Comparison of ENCODE assay signal across 23 cellular contexts in the genomic region with DNA sequence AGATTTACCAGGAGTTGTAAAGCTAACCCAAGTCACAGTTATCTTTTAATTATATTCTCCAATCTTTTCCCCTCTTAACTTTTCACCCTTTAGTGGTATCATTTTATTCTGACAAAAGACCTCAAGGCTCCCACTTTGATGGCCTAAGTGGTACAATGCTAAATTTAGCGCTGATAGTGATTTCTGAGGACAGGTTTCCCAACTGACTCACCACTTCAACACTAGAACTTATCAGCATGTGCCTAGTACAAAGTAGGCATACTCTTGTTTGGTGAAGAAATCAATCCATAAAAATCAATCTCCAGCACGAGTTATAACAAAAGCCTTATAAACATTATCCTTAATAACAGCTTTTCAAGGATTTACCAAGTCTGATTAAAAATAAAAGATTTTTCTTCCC. TPM values are rescaled to one million over a fixed set of nuclear protein-coding genes. Genes with fewer than 3 reads are reported as not detected.
DNase-seq lines count a peak whose midpoint lies in the region; ATAC-seq, FAIRE-seq and TF ChIP-seq lines count a peak whose summit lies in the region.
"Had no signal": no experiment of that assay in that cellular context is flagged by ENCODE, and none has a peak within 500 bp of the region (broad histone marks: within the 10 kb centered on the region; RNA-seq: fewer than 3 reads in every experiment).

No MANE protein-coding gene starts in this region.

- intact Hi-C loops in right lobe of liver (cut with DNase I) (no loop called here), HepG2 (cut with micrococcal nuclease; ENCODE audit: unreplicated experiment) (no loop called here), K562 (cut with micrococcal nuclease) (no loop called here), left lung (cut with DNase I) (no loop called here), upper lobe of right lung (cut with DNase I) (no loop called here)

- POLR2A ChIA-PET in HepG2 (lab: Yijun Ruan, JAX) = no interaction called here
- POLR2A ChIA-PET in K562 (lab: Yijun Ruan, JAX) = no interaction called here

- H3K79me2 ChIP-seq in HepG2 (ENCODE audit: insufficient read depth, low read length) (peaks cover 96% of the 10 kb centered on the region), K562 (ENCODE audit: control insufficient read depth, insufficient read depth, low read length) (peaks cover 94% of the 10 kb centered on the region)

- H3K9me1 ChIP-seq in K562 (ENCODE audit: control insufficient read depth, insufficient read depth, low read length) = no peaks in the 10 kb centered on the region

- CTCF ChIA-PET in HepG2 (lab: Yijun Ruan, JAX; ENCODE audit: low intra/inter-chr PET ratio, low total read pairs) = no interaction called here
- CTCF ChIA-PET in K562 (lab: Yijun Ruan, JAX; ENCODE audit: low intra/inter-chr PET ratio) = no interaction called here

- no peak overlapping the region for H3K27ac ChIP-seq in right lobe of liver
- no peak overlapping the region for H3K27ac ChIP-seq in HepG2 (ENCODE audit: extremely low read length, insufficient read depth, low read length)
- H3K27ac ChIP-seq in K562 (ENCODE audit: extremely low read depth, low read depth, low read length) = no peak overlapping the region
- no peak overlapping the region for H3K27ac ChIP-seq in left lung
- H3K27ac ChIP-seq in upper lobe of right lung = no peak overlapping the region
- H3K27ac ChIP-seq: C4-2B, GM23248, HL-60, SK-N-MC had no signal

- peaks cover 0 to 21% (median 2%) of the 10 kb centered on the region in 4 donors for H3K4me1 ChIP-seq in right lobe of liver
- H3K4me1 ChIP-seq in HepG2 (ENCODE audit: insufficient read depth, low read length) = peaks cover 27% of the 10 kb centered on the region
- peaks cover 2 to 13% of the 10 kb centered on the region in 2 experiments; a peak in 3 of 5 replicates for H3K4me1 ChIP-seq in K562 (replicated peaks in 1 of 2; ENCODE audit: control insufficient read depth in 2 of 2, insufficient read depth in 2 of 2, low read length in 2 of 2)
- H3K4me1 ChIP-seq in left lung = peaks cover 0 to 65% of the 10 kb centered on the region in 2 donors
- peaks cover 42% of the 10 kb centered on the region for H3K4me1 ChIP-seq in upper lobe of right lung
- no peaks in the 10 kb centered on the region for H3K4me1 ChIP-seq in BE2C

- TF ChIP-seq POLR2A in right lobe of liver (IDR thresholded peaks at IDR 0.05) (no peak), HepG2 (IDR thresholded peaks at IDR 0.05; ENCODE audit: insufficient read depth in 1 of 2, low read depth in 2 of 2, low read length in 2 of 2) (no peak), K562 (conservative IDR thresholded peaks at IDR 0.05) (no peak)

- in situ Hi-C loops in HepG2 (cut with HindIII; ENCODE audit: extremely low pct_ligation_motif_present, low pct_unique_long_range_greater_than_20kb) (no loop called here), K562 (cut with MboI) (no loop called here)

- no peaks in the 10 kb centered on the region for H3K36me3 ChIP-seq in right lobe of liver
- peaks cover 0 to 4% of the 10 kb centered on the region in 2 experiments; a peak in 1 of 5 replicates for H3K36me3 ChIP-seq in HepG2 (replicated peaks in 1 of 2; ENCODE audit: control insufficient read depth in 1 of 2, insufficient read depth in 2 of 2, low read length in 2 of 2)
- H3K36me3 ChIP-seq in K562 (ENCODE audit: control insufficient read depth, insufficient read depth, low read length) = peaks cover 7% of the 10 kb centered on the region; the same call in 1 of the 3 replicates
- H3K36me3 ChIP-seq in left lung = no peaks in the 10 kb centered on the region
- no peaks in the 10 kb centered on the region for H3K36me3 ChIP-seq in upper lobe of right lung
- H3K36me3 ChIP-seq in BE2C = no peaks in the 10 kb centered on the region

- H3K4me3 ChIP-seq in right lobe of liver = no peak overlapping the region
- H3K4me3 ChIP-seq in HepG2 (replicated peaks in 1 of 3; ENCODE audit: insufficient read depth in 1 of 3, low read depth in 2 of 3, low read length in 3 of 3) = no peak overlapping the region
- no peak overlapping the region for H3K4me3 ChIP-seq in K562
- H3K4me3 ChIP-seq in left lung = no peak overlapping the region
- H3K4me3 ChIP-seq in upper lobe of right lung = no peak overlapping the region
- H3K4me3 ChIP-seq in BE2C (ENCODE audit: low read depth, low read length) = no peak overlapping the region
- H3K4me3 ChIP-seq: GM12878, GM23248, SK-N-MC had no signal

- DNase-seq in right lobe of liver = no peak
- no peak for DNase-seq in HepG2 (ENCODE audit: low spot score)
- DNase-seq in K562 (ENCODE audit: extremely low read depth in 1 of 4, low spot score in 3 of 4) = no peak
- DNase-seq in left lung = no peak
- no peak for DNase-seq in upper lobe of right lung
- no peak for DNase-seq in BE2C
- DNase-seq in stimulated activated naive CD8-positive, alpha-beta T cell treated with anti-CD3 and anti-CD28 coated beads, Interleukin-15, Interleukin-2, amounts not matched to agents 100 U/mL and 50 U/mL, for 24 hours = no peak
- DNase-seq: AML-193, GM23248, HCEC 1CT, KG1, NCI-H1694, NCI-H2081, NCI-H2171 treated with DMSO at 0.1 percent for 48 hours, NCI-H524 treated with DMSO at 0.1 percent for 48 hours, PC-3, SHP77 treated with DMSO at 0.1 percent for 48 hours had no signal

- no peak for TF ChIP-seq RAD21 in HepG2 (CRISPR knock-in tag; IDR thresholded peaks at IDR 0.05)
- no peak for TF ChIP-seq RAD21 in K562 (CRISPR knock-in tag; conservative IDR thresholded peaks at IDR 0.05 in 1 of 2, IDR thresholded peaks at IDR 0.05 in 1 of 2)

- no peak overlapping the region for H2AFZ ChIP-seq in HepG2 (ENCODE audit: low read length)
- no peak overlapping the region for H2AFZ ChIP-seq in K562 (ENCODE audit: low read depth, low read length)
- H2AFZ ChIP-seq: GM23248 had no signal

- H4K20me1 ChIP-seq in HepG2 (ENCODE audit: insufficient read depth, low read length) (peaks cover 2% of the 10 kb centered on the region; the same call in 1 of the 2 replicates), K562 (replicated peaks; ENCODE audit: control insufficient read depth, insufficient read depth, low read length) (peaks cover 24% of the 10 kb centered on the region; the same call in 1 of the 2 replicates)

- TF ChIP-seq CTCF in right lobe of liver (IDR thresholded peaks at IDR 0.05) (no peak), HepG2 (CRISPR knock-in tag; IDR thresholded peaks at IDR 0.05) (no peak), K562 (IDR thresholded peaks at IDR 0.05 in 2 of 3, conservative IDR thresholded peaks at IDR 0.05 in 1 of 3; ENCODE audit: insufficient read depth in 2 of 3, low read depth in 1 of 3, low read length in 3 of 3) (no peak), left lung (IDR thresholded peaks at IDR 0.05) (no peak), upper lobe of right lung (IDR thresholded peaks at IDR 0.05) (no peak), BE2C (IDR thresholded peaks at IDR 0.05; ENCODE audit: low read depth, low read length) (no peak)

- ATAC-seq in right lobe of liver = peak in 3 of 4 donors; percentile 31 to 68 (median 47)
- no peak for ATAC-seq in HepG2
- no peak for ATAC-seq in K562
- peak; percentile 76 for ATAC-seq in left lung
- ATAC-seq in upper lobe of right lung = peak; percentile 35
- no peak for ATAC-seq in stimulated activated naive CD8-positive, alpha-beta T cell treated with anti-CD3 and anti-CD28 coated beads, Interleukin-15, Interleukin-2, amounts not matched to agents 100 U/mL and 50 U/mL, for 24 hours
- ATAC-seq in GM21447 (IDR thresholded peaks at IDR 0.05; ENCODE audit: unreplicated experiment) = no peak
- ATAC-seq: PC-3 had no signal

- no peaks in the 10 kb centered on the region for H3K9me3 ChIP-seq in right lobe of liver
- no peaks in the 10 kb centered on the region for H3K9me3 ChIP-seq in HepG2 (ENCODE audit: low read length)
- no peaks in the 10 kb centered on the region for H3K9me3 ChIP-seq in K562 (replicated peaks; ENCODE audit: control insufficient read depth, insufficient read depth, low read depth, low read length)
- H3K9me3 ChIP-seq in left lung = no peaks in the 10 kb centered on the region
- no peaks in the 10 kb centered on the region for H3K9me3 ChIP-seq in upper lobe of right lung
- H3K9me3 ChIP-seq in BE2C = no peaks in the 10 kb centered on the region

- H3K9ac ChIP-seq in HepG2 (ENCODE audit: insufficient read depth, low read depth, low read length) (no peak overlapping the region), K562 (ENCODE audit: insufficient read depth in 1 of 2, low read depth in 2 of 2, low read length in 2 of 2) (no peak overlapping the region)
- H3K9ac ChIP-seq: GM23248 had no signal

- 43% methylated on average over 2 of the region's 2 CpGs for WGBS in right lobe of liver (ENCODE audit: insufficient coverage, low coverage, low lambda C conversion rate, missing lambda C conversion rate)
- 86% methylated on average over 2 of the region's 2 CpGs for WGBS in HepG2 (ENCODE audit: low lambda C conversion rate)
- WGBS in K562 (ENCODE audit: insufficient coverage, low coverage, missing lambda C conversion rate) = 33% methylated on average over 2 of the region's 2 CpGs

- H3K4me2 ChIP-seq in HepG2 (ENCODE audit: low read depth, low read length) (no peak overlapping the region), K562 (ENCODE audit: insufficient read depth, low read length) (no peak overlapping the region)

- no peak for TF ChIP-seq EP300 in HepG2 (IDR thresholded peaks at IDR 0.05; ENCODE audit: low read depth in 2 of 2, low read length in 2 of 2)
- no peak for TF ChIP-seq EP300 in HepG2 (CRISPR knock-in tag; IDR thresholded peaks at IDR 0.05; ENCODE audit: borderline replicate concordance)
- TF ChIP-seq EP300 in K562 (IDR thresholded peaks at IDR 0.05; ENCODE audit: low read length) = no peak

- H3K27me3 ChIP-seq in right lobe of liver = no peaks in the 10 kb centered on the region
- no peaks in the 10 kb centered on the region for H3K27me3 ChIP-seq in HepG2 (ENCODE audit: control insufficient read depth in 1 of 2, insufficient read depth in 2 of 2, low read length in 2 of 2)
- H3K27me3 ChIP-seq in K562 (ENCODE audit: control insufficient read depth in 2 of 2, insufficient read depth in 2 of 2, low read length in 2 of 2) = no peaks in the 10 kb centered on the region
- H3K27me3 ChIP-seq in left lung = no peaks in the 10 kb centered on the region
- H3K27me3 ChIP-seq in upper lobe of right lung = no peaks in the 10 kb centered on the region
- H3K27me3 ChIP-seq in BE2C = no peaks in the 10 kb centered on the region

- FAIRE-seq in HepG2 (lab: Jason Lieb, UNC) = no peak
- FAIRE-seq in K562 (lab: Jason Lieb, UNC) = no peak
- FAIRE-seq: D721Med, GM12878 had no signal

- BruUV-seq in HepG2 (replicated peaks; lab: Mats Ljungman, UMichigan) (no TSS peak), K562 (replicated peaks; lab: Mats Ljungman, UMichigan) (no TSS peak)

RNA-seq across cellular contexts. Expression of a gene that starts 7.5 kb away (rescaled TPM):
- total RNA-seq in right lobe of liver (10 to 100 TPM; 17.1 to 22.5 (median 21.0) TPM), HepG2 (2016; rRNA removed; fragmentation: Illumina TruSeq; extraction: Trizol) (32.3 and 35.7 TPM in 2 replicates), K562 (2014; rRNA removed) (26.1 and 28.3 TPM in 2 replicates), K562 (2014; rRNA removed; fragmentation: Illumina TruSeq; extraction: Trizol) (26.5 and 31.0 TPM in 2 replicates), K562 (2015; rRNA removed; fragmentation: Illumina TruSeq; extraction: Trizol) (22.6 and 25.5 TPM in 2 replicates), K562 (2021) (25.3 and 25.7 TPM in 2 replicates), left lung (10 to 100 TPM; 49.4 to 51.4 TPM), upper lobe of right lung (47.0 TPM)
- total RNA-seq in HepG2 (2016; cell fraction: cytosol; rRNA removed; fragmentation: Illumina TruSeq; extraction: Trizol; ENCODE audit: low read depth) = 46.8 and 53.2 TPM in 2 replicates
- 32.8 and 35.2 TPM in 2 replicates for total RNA-seq in HepG2 (2016; cell fraction: insoluble cytoplasmic fraction; rRNA removed; fragmentation: Illumina TruSeq; extraction: Trizol)
- total RNA-seq in HepG2 (2016; cell fraction: membrane; rRNA removed; fragmentation: Illumina TruSeq; extraction: Trizol) = 27.8 and 28.4 TPM in 2 replicates
- total RNA-seq in HepG2 (2016; cell fraction: nucleus; rRNA removed; fragmentation: Illumina TruSeq; extraction: Trizol) = 49.7 and 53.6 TPM in 2 replicates
- polyA plus RNA-seq in HepG2 (2011; rRNA removed) (12.6 and 14.3 TPM in 2 replicates), K562 (2011; rRNA removed) (17.8 and 25.4 TPM in 2 replicates), K562 (2014; fragmentation: Illumina TruSeq; extraction: Trizol) (19.4 and 24.1 TPM in 2 replicates), K562 (2014; fragmentation: Nextera tagmentation; extraction: Ambion mirVana) (1 to 10 TPM; 5.6 to 8.7 TPM), K562 (2014; rRNA removed) (24.4 and 33.2 TPM in 2 replicates)
- polyA plus RNA-seq in HepG2 (2011; cell fraction: cytosol; rRNA removed) = 5.2 and 8.2 TPM in 2 replicates
- 17.1 and 19.6 TPM in 2 replicates for polyA plus RNA-seq in HepG2 (2011; cell fraction: nucleus; rRNA removed)
- 11.0 and 14.3 TPM in 2 replicates for polyA plus RNA-seq in HepG2 (2012)
- 2.2 and 2.3 TPM in 2 replicates for polyA plus RNA-seq in HepG2 (2016; cell fraction: cytosol; fragmentation: Illumina TruSeq; extraction: Trizol; ENCODE audit: low read depth)
- polyA plus RNA-seq in HepG2 (2016; cell fraction: insoluble cytoplasmic fraction; fragmentation: Illumina TruSeq; extraction: Trizol; ENCODE audit: low read depth) = 19.9 and 22.4 TPM in 2 replicates
- 8.0 and 8.6 TPM in 2 replicates for polyA plus RNA-seq in HepG2 (2016; cell fraction: membrane; fragmentation: Illumina TruSeq; extraction: Trizol; ENCODE audit: low read depth)
- 20.3 and 23.3 TPM in 2 replicates for polyA plus RNA-seq in HepG2 (2016; cell fraction: nucleus; fragmentation: Illumina TruSeq; extraction: Trizol; ENCODE audit: insufficient read depth, low read depth)
- polyA minus RNA-seq in HepG2 (2011; rRNA and poly(A)+ RNA removed; ENCODE audit: low replicate concordance) = 11.9 and 12.5 TPM in 2 replicates
- 17.1 TPM in 2 replicates for polyA minus RNA-seq in HepG2 (2011; cell fraction: cytosol; rRNA and poly(A)+ RNA removed)
- 126 and 139 TPM in 2 replicates for polyA minus RNA-seq in HepG2 (2011; cell fraction: nucleus; rRNA and poly(A)+ RNA removed)
- 23.5 and 103 TPM in 2 replicates for total RNA-seq in K562 (2011; cell fraction: chromatin; rRNA removed; ENCODE audit: low replicate concordance)
- total RNA-seq in K562 (2011; cell fraction: nucleolus; rRNA removed) = 11.0 and 16.2 TPM in 2 replicates
- 39.5 and 72.8 TPM in 2 replicates for total RNA-seq in K562 (2011; cell fraction: nucleoplasm; rRNA removed)
- 4.5 and 7.4 TPM in 2 replicates for polyA plus RNA-seq in K562 (2011; cell fraction: cytosol; rRNA removed)
- 16.7 and 25.4 TPM in 2 replicates for polyA plus RNA-seq in K562 (2011; cell fraction: nucleus; rRNA removed)
- 10.2 and 10.3 TPM in 2 replicates for polyA plus RNA-seq in K562 (2012)
- 46.8 and 53.3 TPM in 2 replicates for polyA minus RNA-seq in K562 (2011; rRNA and poly(A)+ RNA removed)
- 6.7 and 12.4 TPM in 2 replicates for polyA minus RNA-seq in K562 (2011; cell fraction: cytosol; rRNA and poly(A)+ RNA removed)
- polyA minus RNA-seq in K562 (2011; cell fraction: nucleus; rRNA and poly(A)+ RNA removed) = 51.2 and 80.2 TPM in 2 replicates
- polyA plus RNA-seq in BE2C (2012; ENCODE audit: insufficient read depth, insufficient read length, low read depth) = 10.5 TPM

Comparison
In these comparisons a context has a peak if more than half of its experiments do, and no peak if none do; other contexts are left out.
1. ATAC-seq: peak in right lobe of liver (3 of 4), left lung (single experiment) and upper lobe of right lung (single experiment); none in HepG2 (single experiment), K562 (single experiment), stimulated activated naive CD8-positive, alpha-beta T cell treated with anti-CD3 and anti-CD28 coated beads, Interleukin-15, Interleukin-2, amounts not matched to agents 100 U/mL and 50 U/mL, for 24 hours (single experiment) and GM21447 (single experiment).